Comparison of ENCODE assay signal across 1 cellular context in the genomic region with DNA sequence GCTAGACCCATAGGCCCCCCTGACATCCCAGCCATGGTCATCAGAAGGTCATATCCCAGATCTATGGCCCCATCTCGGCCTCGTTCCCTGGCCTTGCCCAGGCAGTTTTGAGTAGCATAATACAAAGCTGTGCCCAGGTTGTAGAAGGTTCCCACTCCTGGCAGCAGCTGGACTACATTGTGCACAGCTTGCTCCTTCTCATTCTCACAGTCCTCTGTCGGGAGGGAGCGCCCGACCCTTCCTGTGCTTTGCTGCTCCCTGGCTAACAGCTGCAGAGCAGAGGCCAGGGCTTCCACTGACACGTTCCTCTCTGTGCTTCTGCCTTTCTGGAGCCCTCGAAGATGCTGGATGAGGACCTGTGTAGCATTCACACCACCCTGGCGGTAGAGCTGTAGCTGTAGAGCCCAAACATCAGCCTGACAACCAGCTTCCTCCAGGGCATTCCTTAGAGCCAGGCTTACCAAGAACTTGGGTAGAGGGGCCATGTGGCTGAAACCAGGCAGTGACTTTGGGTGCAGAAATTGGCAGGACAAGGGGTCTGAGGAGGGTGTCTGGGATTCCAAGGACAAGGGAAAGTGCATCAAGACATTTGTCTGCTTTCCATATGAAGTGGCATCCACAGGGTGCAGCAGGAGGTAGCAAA.
TF ChIP-seq lines count a peak whose summit lies in the region.

No MANE protein-coding gene starts in this region.

TF ChIP-seq in A549, 52 proteins besides CTCF, POLR2A, EP300 and RAD21:
- TF ChIP-seq RNF2 (IDR thresholded peaks at IDR 0.05; ENCODE audit: borderline replicate concordance, low read depth) (no peak), RFX5 (IDR thresholded peaks at IDR 0.05) (no peak), FOSB (CRISPR knock-in tag; IDR thresholded peaks at IDR 0.05) (no peak), HOXB5 (CRISPR knock-in tag; IDR thresholded peaks at IDR 0.05) (no peak), TFCP2L1 (CRISPR knock-in tag; IDR thresholded peaks at IDR 0.05) (no peak), FOXS1 (CRISPR knock-in tag; IDR thresholded peaks at IDR 0.05) (no peak), KDM5A (IDR thresholded peaks at IDR 0.05) (no peak), RARB (CRISPR knock-in tag; IDR thresholded peaks at IDR 0.05) (no peak), SMC3 (IDR thresholded peaks at IDR 0.05) (no peak), ZNF302 (CRISPR knock-in tag; IDR thresholded peaks at IDR 0.05) (no peak)
- TF ChIP-seq, protein P1, sequence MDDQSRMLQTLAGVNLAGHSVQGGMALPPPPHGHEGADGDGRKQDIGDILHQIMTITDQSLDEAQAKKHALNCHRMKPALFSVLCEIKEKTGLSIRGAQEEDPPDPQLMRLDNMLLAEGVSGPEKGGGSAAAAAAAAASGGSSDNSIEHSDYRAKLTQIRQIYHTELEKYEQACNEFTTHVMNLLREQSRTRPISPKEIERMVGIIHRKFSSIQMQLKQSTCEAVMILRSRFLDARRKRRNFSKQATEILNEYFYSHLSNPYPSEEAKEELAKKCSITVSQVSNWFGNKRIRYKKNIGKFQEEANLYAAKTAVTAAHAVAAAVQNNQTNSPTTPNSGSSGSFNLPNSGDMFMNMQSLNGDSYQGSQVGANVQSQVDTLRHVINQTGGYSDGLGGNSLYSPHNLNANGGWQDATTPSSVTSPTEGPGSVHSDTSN (IDR thresholded peaks at IDR 0.05), result no peak
